Comparison of ENCODE assay signal across 1 cellular context in genomic region chr4:154208424-154208823, GRCh38.
A peak's percentile ranks its signal among the peaks of the same experiment; 100 is the strongest.
TF ChIP-seq lines count a peak whose summit lies in the region.

No MANE protein-coding gene starts in this region.

TF ChIP-seq in H1, 55 proteins besides CTCF, POLR2A, EP300 and RAD21:
- no peak for TF ChIP-seq TAF7 (optimal IDR thresholded peaks at IDR 0.05; ENCODE audit: borderline replicate concordance, low read depth, low read length)
- TF ChIP-seq ATF2 (IDR thresholded peaks at IDR 0.05; ENCODE audit: low read length) = no peak
- no peak for TF ChIP-seq POU5F1 (IDR thresholded peaks at IDR 0.05; ENCODE audit: low read depth, low read length)
- TF ChIP-seq KDM1A (IDR thresholded peaks at IDR 0.05; ENCODE audit: borderline replicate concordance, low read length) = no peak
- TF ChIP-seq JUND (IDR thresholded peaks at IDR 0.05; ENCODE audit: low read length) = 0 out of 2 replicates have a peak, but pooled peaks have one; percentile 26
